Comparison of ENCODE assay signal across 14 cellular contexts in genomic region chr3:188721312-188721711, GRCh38.
DNase-seq lines count a peak whose midpoint lies in the region; ATAC-seq, FAIRE-seq and TF ChIP-seq lines count a peak whose summit lies in the region.
"Had no signal": no experiment of that assay in that cellular context is flagged by ENCODE, and none has a peak within 500 bp of the region (broad histone marks: within the 10 kb centered on the region; RNA-seq: fewer than 3 reads in every experiment).

No MANE protein-coding gene starts in this region.

- TF ChIP-seq POLR2A in A549 (IDR thresholded peaks at IDR 0.05; ENCODE audit: low read length): no peak

- H3K9ac ChIP-seq in Loucy (ENCODE audit: low read depth, low read length, poor library complexity, severe bottlenecking): no peak overlapping the region
- H3K9ac ChIP-seq in liver (ENCODE audit: low read depth in 1 of 2, low read length in 2 of 2): no peak overlapping the region
- H3K9ac ChIP-seq: BLaER1 had no signal

- WGBS in A549 (ENCODE audit: missing lambda C conversion rate): 70% methylated on average over 4 of the region's 4 CpGs
- WGBS in liver: 49% methylated on average over 4 of the region's 4 CpGs

- H2AFZ ChIP-seq in Loucy (ENCODE audit: low read length): no peak overlapping the region

- no peak overlapping the region for H3K4me3 ChIP-seq in A549
- H3K4me3 ChIP-seq in Loucy (ENCODE audit: low read length, poor library complexity, severe bottlenecking): no peak overlapping the region
- H3K4me3 ChIP-seq in liver (ENCODE audit: low read depth in 1 of 3, low read length in 3 of 3): no peak overlapping the region
- H3K4me3 ChIP-seq: BLaER1, GM12878 had no signal

- TF ChIP-seq RAD21 in A549 (conservative IDR thresholded peaks at IDR 0.05 in 1 of 2, IDR thresholded peaks at IDR 0.05 in 1 of 2) (no peak), liver (IDR thresholded peaks at IDR 0.05) (no peak)

- no peaks in the 10 kb centered on the region for H3K36me3 ChIP-seq in Loucy (ENCODE audit: insufficient read depth, low read length)
- H3K36me3 ChIP-seq in liver (ENCODE audit: control insufficient read depth in 4 of 4, insufficient read depth in 3 of 4, low read depth in 1 of 4, low read length in 3 of 4): peaks cover 0 to 1% (median 0%) of the 10 kb centered on the region in 4 donors
- H3K36me3 ChIP-seq: BLaER1 had no signal

- peak overlapping the region; percentile 59 for H3K4me2 ChIP-seq in A549
- H3K4me2 ChIP-seq in Loucy (ENCODE audit: low read depth, low read length, poor library complexity, severe bottlenecking): peak overlapping the region; percentile 4
- H3K4me2 ChIP-seq: BLaER1 had no signal

- no peaks in the 10 kb centered on the region for H3K9me2 ChIP-seq in Loucy (replicated peaks; ENCODE audit: low read depth, low read length)

- POLR2A ChIA-PET in A549 (lab: Yijun Ruan, JAX): no interaction called here

- CTCF ChIA-PET in A549 (lab: Yijun Ruan, JAX): no interaction called here

- peaks cover 5 to 21% of the 10 kb centered on the region in 2 donors for H3K4me1 Mint-ChIP-seq in natural killer cell

- no peaks in the 10 kb centered on the region for H3K27me3 Mint-ChIP-seq in natural killer cell (ENCODE audit: low read depth in 2 of 2)
- H3K27me3 Mint-ChIP-seq: CD4-positive, alpha-beta memory T cell had no signal

- H3K36me3 Mint-ChIP-seq in natural killer cell: no peaks in the 10 kb centered on the region
- H3K36me3 Mint-ChIP-seq: CD4-positive, alpha-beta memory T cell had no signal

- H3F3A ChIP-seq in Loucy (ENCODE audit: low read depth): no peaks in the 10 kb centered on the region

- H3K79me2 ChIP-seq in Loucy (ENCODE audit: insufficient read depth, low read length): no peaks in the 10 kb centered on the region

- H3K4me1 ChIP-seq in A549 (peaks cover 36% of the 10 kb centered on the region), Loucy (ENCODE audit: insufficient read depth, low read length, poor library complexity, severe bottlenecking) (peaks cover 18% of the 10 kb centered on the region), liver (ENCODE audit: control insufficient read depth in 4 of 4, insufficient read depth in 4 of 4, low read length in 3 of 4) (peaks cover 15 to 39% (median 24%) of the 10 kb centered on the region in 4 donors)
- H3K4me1 ChIP-seq: BLaER1 had no signal

- H3K27ac Mint-ChIP-seq in natural killer cell: no peak overlapping the region

- DNase-seq in A549 (ENCODE audit: low read depth in 1 of 2, low spot score in 1 of 2) (no peak), amniotic epithelial cell (ENCODE audit: low read depth) (peak; percentile 9), natural killer cell (no peak)
- no peak for DNase-seq in activated naive CD4-positive, alpha-beta T cell treated with Interleukin-2 at 50 U/mL for 16 hours
- DNase-seq: Calu3; CD4-positive, alpha-beta memory T cell had no signal

- no peaks in the 10 kb centered on the region for H3K9me3 Mint-ChIP-seq in natural killer cell
- H3K9me3 Mint-ChIP-seq: CD14-positive monocyte; CD4-positive, alpha-beta memory T cell had no signal

- H3K27ac ChIP-seq in A549: peak overlapping the region; percentile 47 to 69; a peak in 5 of 6 replicates
- peak overlapping the region in 1 of 2 donors; percentile 46 for H3K27ac ChIP-seq in liver (ENCODE audit: low read depth in 1 of 2, low read length in 2 of 2)
- H3K27ac ChIP-seq: 22Rv1, BLaER1 had no signal

- no peak for FAIRE-seq in A549 (lab: Jason Lieb, UNC)
- FAIRE-seq: GM12878 had no signal

- 0 out of 6 replicates have a peak, but pooled peaks of 1 of the 2 experiments have one; percentile 31 for ATAC-seq in A549
- ATAC-seq in GM19328 (IDR thresholded peaks at IDR 0.05; ENCODE audit: unreplicated experiment): no peak
- ATAC-seq in HG02840 (IDR thresholded peaks at IDR 0.05; ENCODE audit: low FRiP score, unreplicated experiment): no peak
- ATAC-seq in natural killer cell: no peak
- ATAC-seq: GM12878 had no signal

- TF ChIP-seq CTCF in A549 (IDR thresholded peaks at IDR 0.05): no peak
- TF ChIP-seq CTCF in Loucy (conservative IDR thresholded peaks at IDR 0.05; ENCODE audit: low read length): no peak
- no peak for TF ChIP-seq CTCF in liver (IDR thresholded peaks at IDR 0.05; ENCODE audit: low read depth, low read length, missing input control)
- TF ChIP-seq CTCF in natural killer cell (IDR thresholded peaks at IDR 0.05): no peak

- H3K4me3 Mint-ChIP-seq in natural killer cell: no peak overlapping the region
- H3K4me3 Mint-ChIP-seq: CD14-positive monocyte; CD4-positive, alpha-beta memory T cell had no signal

- H4K20me1 ChIP-seq in Loucy (ENCODE audit: insufficient read depth, low read length, poor library complexity, severe bottlenecking): no peaks in the 10 kb centered on the region
- H4K20me1 ChIP-seq: BLaER1 had no signal

- H3K9me3 ChIP-seq in A549 (no peaks in the 10 kb centered on the region), Loucy (ENCODE audit: insufficient read depth, low read depth, low read length) (no peaks in the 10 kb centered on the region), liver (ENCODE audit: control insufficient read depth in 4 of 4, low read length in 3 of 4) (no peaks in the 10 kb centered on the region)
- H3K9me3 ChIP-seq: BLaER1 had no signal

- no peak for TF ChIP-seq EP300 in A549 (IDR thresholded peaks at IDR 0.05)

- intact Hi-C loops in natural killer cell (cut with micrococcal nuclease): no loop called here

- H3K27me3 ChIP-seq in Loucy (ENCODE audit: insufficient read depth, low read length, poor library complexity, severe bottlenecking) (no peaks in the 10 kb centered on the region), liver (ENCODE audit: control insufficient read depth in 4 of 4, insufficient read depth in 4 of 4, low read length in 3 of 4) (no peaks in the 10 kb centered on the region)
- H3K27me3 ChIP-seq: BLaER1 had no signal

TF ChIP-seq in A549, 52 proteins besides CTCF, POLR2A, EP300 and RAD21 (continues in another document):
- TF ChIP-seq CBX2 (IDR thresholded peaks at IDR 0.05; ENCODE audit: borderline replicate concordance, low read depth) (no peak), GATA3 (IDR thresholded peaks at IDR 0.05; ENCODE audit: borderline replicate concordance) (no peak), EHMT2 (IDR thresholded peaks at IDR 0.05; ENCODE audit: low read depth) (no peak), TFCP2L1 (CRISPR knock-in tag; IDR thresholded peaks at IDR 0.05) (no peak), ZNF302 (CRISPR knock-in tag; IDR thresholded peaks at IDR 0.05) (no peak)
- TF ChIP-seq, protein P1, sequence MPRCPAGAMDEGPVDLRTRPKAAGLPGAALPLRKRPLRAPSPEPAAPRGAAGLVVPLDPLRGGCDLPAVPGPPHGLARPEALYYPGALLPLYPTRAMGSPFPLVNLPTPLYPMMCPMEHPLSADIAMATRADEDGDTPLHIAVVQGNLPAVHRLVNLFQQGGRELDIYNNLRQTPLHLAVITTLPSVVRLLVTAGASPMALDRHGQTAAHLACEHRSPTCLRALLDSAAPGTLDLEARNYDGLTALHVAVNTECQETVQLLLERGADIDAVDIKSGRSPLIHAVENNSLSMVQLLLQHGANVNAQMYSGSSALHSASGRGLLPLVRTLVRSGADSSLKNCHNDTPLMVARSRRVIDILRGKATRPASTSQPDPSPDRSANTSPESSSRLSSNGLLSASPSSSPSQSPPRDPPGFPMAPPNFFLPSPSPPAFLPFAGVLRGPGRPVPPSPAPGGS (IDR thresholded peaks at IDR 0.05): no peak

TF ChIP-seq in liver, 16 proteins besides CTCF, POLR2A, EP300 and RAD21:
- TF ChIP-seq HNF4A (conservative IDR thresholded peaks at IDR 0.05): peak; percentile 54 to 70
- peak in 1 of 2 donors; percentile 26 for TF ChIP-seq JUND (IDR thresholded peaks at IDR 0.05)
- TF ChIP-seq RXRA (IDR thresholded peaks at IDR 0.05): peak in 1 of 2 donors; percentile 21
- TF ChIP-seq, protein P2, sequence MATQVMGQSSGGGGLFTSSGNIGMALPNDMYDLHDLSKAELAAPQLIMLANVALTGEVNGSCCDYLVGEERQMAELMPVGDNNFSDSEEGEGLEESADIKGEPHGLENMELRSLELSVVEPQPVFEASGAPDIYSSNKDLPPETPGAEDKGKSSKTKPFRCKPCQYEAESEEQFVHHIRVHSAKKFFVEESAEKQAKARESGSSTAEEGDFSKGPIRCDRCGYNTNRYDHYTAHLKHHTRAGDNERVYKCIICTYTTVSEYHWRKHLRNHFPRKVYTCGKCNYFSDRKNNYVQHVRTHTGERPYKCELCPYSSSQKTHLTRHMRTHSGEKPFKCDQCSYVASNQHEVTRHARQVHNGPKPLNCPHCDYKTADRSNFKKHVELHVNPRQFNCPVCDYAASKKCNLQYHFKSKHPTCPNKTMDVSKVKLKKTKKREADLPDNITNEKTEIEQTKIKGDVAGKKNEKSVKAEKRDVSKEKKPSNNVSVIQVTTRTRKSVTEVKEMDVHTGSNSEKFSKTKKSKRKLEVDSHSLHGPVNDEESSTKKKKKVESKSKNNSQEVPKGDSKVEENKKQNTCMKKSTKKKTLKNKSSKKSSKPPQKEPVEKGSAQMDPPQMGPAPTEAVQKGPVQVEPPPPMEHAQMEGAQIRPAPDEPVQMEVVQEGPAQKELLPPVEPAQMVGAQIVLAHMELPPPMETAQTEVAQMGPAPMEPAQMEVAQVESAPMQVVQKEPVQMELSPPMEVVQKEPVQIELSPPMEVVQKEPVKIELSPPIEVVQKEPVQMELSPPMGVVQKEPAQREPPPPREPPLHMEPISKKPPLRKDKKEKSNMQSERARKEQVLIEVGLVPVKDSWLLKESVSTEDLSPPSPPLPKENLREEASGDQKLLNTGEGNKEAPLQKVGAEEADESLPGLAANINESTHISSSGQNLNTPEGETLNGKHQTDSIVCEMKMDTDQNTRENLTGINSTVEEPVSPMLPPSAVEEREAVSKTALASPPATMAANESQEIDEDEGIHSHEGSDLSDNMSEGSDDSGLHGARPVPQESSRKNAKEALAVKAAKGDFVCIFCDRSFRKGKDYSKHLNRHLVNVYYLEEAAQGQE (IDR thresholded peaks at IDR 0.05): no peak
- no peak for TF ChIP-seq EGR1 (IDR thresholded peaks at IDR 0.05; ENCODE audit: low read depth in 2 of 2)
TF ChIP-seq in liver: peak in this region for 3.
